1 cellular context compared by ENCODE assay signal in the genomic region with DNA sequence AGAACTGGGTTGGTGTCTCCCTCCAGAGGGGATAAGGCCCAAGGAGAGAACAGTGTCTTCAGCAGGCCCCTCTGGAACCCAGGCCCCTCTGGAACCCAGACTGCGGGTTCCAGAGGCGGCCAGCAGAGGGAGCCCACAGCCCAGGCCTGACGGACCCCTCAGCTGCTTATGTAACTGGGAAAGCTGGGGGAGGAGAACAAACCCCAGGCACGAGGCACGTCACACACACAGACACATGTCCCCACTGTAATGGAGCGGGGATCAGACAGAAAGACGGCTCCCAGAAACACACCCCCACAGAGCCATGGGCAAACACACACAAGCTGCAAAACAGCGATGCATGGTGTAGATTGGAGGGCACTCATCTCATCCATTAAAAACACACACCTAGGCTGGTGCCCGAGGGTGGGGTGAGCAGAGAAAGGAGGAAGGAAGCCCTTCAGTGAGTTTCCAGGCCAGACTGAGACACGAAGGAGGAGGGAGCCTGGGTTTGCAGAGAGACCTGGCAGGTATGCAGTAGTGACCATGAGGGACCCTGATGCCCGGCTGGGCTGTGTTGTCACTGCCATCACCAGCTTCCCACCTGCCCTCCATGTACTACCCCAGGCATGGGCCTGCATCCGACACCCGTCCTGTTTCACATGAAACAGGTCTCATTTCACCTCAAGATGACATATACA.
TF ChIP-seq lines count a peak whose summit lies in the region.

No MANE protein-coding gene starts in this region.

TF ChIP-seq in SK-N-SH treated with all-trans-retinoic acid at 6 μM for 48 hours, 23 proteins besides CTCF, POLR2A, EP300 and RAD21 (continued from another document):
- TF ChIP-seq, protein P1, sequence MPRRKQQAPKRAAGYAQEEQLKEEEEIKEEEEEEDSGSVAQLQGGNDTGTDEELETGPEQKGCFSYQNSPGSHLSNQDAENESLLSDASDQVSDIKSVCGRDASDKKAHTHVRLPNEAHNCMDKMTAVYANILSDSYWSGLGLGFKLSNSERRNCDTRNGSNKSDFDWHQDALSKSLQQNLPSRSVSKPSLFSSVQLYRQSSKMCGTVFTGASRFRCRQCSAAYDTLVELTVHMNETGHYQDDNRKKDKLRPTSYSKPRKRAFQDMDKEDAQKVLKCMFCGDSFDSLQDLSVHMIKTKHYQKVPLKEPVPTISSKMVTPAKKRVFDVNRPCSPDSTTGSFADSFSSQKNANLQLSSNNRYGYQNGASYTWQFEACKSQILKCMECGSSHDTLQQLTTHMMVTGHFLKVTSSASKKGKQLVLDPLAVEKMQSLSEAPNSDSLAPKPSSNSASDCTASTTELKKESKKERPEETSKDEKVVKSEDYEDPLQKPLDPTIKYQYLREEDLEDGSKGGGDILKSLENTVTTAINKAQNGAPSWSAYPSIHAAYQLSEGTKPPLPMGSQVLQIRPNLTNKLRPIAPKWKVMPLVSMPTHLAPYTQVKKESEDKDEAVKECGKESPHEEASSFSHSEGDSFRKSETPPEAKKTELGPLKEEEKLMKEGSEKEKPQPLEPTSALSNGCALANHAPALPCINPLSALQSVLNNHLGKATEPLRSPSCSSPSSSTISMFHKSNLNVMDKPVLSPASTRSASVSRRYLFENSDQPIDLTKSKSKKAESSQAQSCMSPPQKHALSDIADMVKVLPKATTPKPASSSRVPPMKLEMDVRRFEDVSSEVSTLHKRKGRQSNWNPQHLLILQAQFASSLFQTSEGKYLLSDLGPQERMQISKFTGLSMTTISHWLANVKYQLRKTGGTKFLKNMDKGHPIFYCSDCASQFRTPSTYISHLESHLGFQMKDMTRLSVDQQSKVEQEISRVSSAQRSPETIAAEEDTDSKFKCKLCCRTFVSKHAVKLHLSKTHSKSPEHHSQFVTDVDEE (CRISPR knock-in tag; IDR thresholded peaks at IDR 0.05) = no peak
- TF ChIP-seq TOX (CRISPR knock-in tag; IDR thresholded peaks at IDR 0.05; ENCODE audit: borderline replicate concordance) = no peak
- TF ChIP-seq GLIS3 (CRISPR knock-in tag; IDR thresholded peaks at IDR 0.05) = no peak
- TF ChIP-seq POU6F1 (CRISPR knock-in tag; IDR thresholded peaks at IDR 0.05; ENCODE audit: borderline replicate concordance, low read depth) = no peak
- TF ChIP-seq ZNF70 (CRISPR knock-in tag; IDR thresholded peaks at IDR 0.05) = no peak
- no peak for TF ChIP-seq CSDC2 (CRISPR knock-in tag; IDR thresholded peaks at IDR 0.05)
- no peak for TF ChIP-seq ZC3H10 (CRISPR knock-in tag; IDR thresholded peaks at IDR 0.05)
- no peak for TF ChIP-seq ISL1 (CRISPR knock-in tag; IDR thresholded peaks at IDR 0.05)
- no peak for TF ChIP-seq RARB (CRISPR knock-in tag; IDR thresholded peaks at IDR 0.05)
